ENCODE assay signal across 1 cellular context in the genomic region with DNA sequence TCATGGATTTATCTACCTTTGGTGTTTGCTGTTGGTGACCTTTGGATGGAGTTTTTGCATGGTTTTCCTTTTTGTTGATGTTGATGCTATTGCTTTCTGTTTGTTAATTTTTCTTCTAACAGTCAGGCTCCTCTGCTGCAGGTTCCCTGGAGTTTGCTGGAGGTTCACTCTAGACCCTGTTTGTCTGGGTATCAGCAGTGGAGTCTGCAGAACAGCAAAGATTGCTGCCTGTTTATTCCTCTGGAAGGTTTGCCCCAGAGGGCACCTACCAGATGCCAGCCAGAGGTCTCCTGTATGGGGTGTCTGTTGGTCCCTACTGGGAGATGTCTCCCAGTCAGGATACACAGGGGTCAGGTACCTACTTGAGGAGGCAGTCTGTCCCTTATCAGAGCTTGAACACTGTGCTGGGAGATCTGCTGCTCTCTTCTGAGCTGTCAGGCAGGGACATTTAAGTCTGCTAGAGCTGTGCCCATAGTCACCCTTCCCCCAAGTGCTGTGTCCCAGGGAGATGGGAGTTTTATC.
TF ChIP-seq lines count a peak whose summit lies in the region.

No MANE protein-coding gene starts in this region.

TF ChIP-seq in HepG2, 621 proteins besides CTCF, POLR2A, EP300 and RAD21 (continued from another document):
- TF ChIP-seq FOXP1 (IDR thresholded peaks at IDR 0.05) = no peak
- 0 out of 2 replicates have a peak, but pooled peaks have one; percentile 9 for TF ChIP-seq FOXP1 (CRISPR knock-in tag; IDR thresholded peaks at IDR 0.05)
- TF ChIP-seq MTF2 (CRISPR knock-in tag; IDR thresholded peaks at IDR 0.05; ENCODE audit: borderline replicate concordance) = 0 out of 2 replicates have a peak, but pooled peaks have one; percentile 54
- no peak for TF ChIP-seq ZNF761 (CRISPR knock-in tag; conservative IDR thresholded peaks at IDR 0.05)
- TF ChIP-seq CBX5 (CRISPR knock-in tag; IDR thresholded peaks at IDR 0.05; ENCODE audit: borderline replicate concordance) = no peak
- no peak for TF ChIP-seq ZNF24 (IDR thresholded peaks at IDR 0.05)
- TF ChIP-seq ZNF605 (CRISPR knock-in tag; IDR thresholded peaks at IDR 0.05) = no peak
- TF ChIP-seq, protein P1, sequence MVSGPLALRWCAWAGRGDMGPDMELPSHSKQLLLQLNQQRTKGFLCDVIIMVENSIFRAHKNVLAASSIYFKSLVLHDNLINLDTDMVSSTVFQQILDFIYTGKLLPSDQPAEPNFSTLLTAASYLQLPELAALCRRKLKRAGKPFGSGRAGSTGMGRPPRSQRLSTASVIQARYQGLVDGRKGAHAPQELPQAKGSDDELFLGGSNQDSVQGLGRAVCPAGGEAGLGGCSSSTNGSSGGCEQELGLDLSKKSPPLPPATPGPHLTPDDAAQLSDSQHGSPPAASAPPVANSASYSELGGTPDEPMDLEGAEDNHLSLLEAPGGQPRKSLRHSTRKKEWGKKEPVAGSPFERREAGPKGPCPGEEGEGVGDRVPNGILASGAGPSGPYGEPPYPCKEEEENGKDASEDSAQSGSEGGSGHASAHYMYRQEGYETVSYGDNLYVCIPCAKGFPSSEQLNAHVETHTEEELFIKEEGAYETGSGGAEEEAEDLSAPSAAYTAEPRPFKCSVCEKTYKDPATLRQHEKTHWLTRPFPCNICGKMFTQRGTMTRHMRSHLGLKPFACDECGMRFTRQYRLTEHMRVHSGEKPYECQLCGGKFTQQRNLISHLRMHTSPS (CRISPR knock-in tag; IDR thresholded peaks at IDR 0.05; ENCODE audit: low read depth) = no peak
- TF ChIP-seq, protein P2, sequence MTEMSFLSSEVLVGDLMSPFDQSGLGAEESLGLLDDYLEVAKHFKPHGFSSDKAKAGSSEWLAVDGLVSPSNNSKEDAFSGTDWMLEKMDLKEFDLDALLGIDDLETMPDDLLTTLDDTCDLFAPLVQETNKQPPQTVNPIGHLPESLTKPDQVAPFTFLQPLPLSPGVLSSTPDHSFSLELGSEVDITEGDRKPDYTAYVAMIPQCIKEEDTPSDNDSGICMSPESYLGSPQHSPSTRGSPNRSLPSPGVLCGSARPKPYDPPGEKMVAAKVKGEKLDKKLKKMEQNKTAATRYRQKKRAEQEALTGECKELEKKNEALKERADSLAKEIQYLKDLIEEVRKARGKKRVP (CRISPR knock-in tag; IDR thresholded peaks at IDR 0.05) = no peak
- TF ChIP-seq, protein P3, sequence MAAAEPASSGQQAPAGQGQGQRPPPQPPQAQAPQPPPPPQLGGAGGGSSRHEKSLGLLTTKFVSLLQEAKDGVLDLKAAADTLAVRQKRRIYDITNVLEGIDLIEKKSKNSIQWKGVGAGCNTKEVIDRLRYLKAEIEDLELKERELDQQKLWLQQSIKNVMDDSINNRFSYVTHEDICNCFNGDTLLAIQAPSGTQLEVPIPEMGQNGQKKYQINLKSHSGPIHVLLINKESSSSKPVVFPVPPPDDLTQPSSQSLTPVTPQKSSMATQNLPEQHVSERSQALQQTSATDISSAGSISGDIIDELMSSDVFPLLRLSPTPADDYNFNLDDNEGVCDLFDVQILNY (CRISPR knock-in tag; conservative IDR thresholded peaks at IDR 0.05) = no peak
- TF ChIP-seq, protein P4, sequence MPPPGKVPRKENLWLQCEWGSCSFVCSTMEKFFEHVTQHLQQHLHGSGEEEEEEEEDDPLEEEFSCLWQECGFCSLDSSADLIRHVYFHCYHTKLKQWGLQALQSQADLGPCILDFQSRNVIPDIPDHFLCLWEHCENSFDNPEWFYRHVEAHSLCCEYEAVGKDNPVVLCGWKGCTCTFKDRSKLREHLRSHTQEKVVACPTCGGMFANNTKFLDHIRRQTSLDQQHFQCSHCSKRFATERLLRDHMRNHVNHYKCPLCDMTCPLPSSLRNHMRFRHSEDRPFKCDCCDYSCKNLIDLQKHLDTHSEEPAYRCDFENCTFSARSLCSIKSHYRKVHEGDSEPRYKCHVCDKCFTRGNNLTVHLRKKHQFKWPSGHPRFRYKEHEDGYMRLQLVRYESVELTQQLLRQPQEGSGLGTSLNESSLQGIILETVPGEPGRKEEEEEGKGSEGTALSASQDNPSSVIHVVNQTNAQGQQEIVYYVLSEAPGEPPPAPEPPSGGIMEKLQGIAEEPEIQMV (CRISPR knock-in tag; IDR thresholded peaks at IDR 0.05; ENCODE audit: low read depth) = no peak
- no peak for TF ChIP-seq HOXA3 (CRISPR knock-in tag; IDR thresholded peaks at IDR 0.05)
- TF ChIP-seq, protein P5, sequence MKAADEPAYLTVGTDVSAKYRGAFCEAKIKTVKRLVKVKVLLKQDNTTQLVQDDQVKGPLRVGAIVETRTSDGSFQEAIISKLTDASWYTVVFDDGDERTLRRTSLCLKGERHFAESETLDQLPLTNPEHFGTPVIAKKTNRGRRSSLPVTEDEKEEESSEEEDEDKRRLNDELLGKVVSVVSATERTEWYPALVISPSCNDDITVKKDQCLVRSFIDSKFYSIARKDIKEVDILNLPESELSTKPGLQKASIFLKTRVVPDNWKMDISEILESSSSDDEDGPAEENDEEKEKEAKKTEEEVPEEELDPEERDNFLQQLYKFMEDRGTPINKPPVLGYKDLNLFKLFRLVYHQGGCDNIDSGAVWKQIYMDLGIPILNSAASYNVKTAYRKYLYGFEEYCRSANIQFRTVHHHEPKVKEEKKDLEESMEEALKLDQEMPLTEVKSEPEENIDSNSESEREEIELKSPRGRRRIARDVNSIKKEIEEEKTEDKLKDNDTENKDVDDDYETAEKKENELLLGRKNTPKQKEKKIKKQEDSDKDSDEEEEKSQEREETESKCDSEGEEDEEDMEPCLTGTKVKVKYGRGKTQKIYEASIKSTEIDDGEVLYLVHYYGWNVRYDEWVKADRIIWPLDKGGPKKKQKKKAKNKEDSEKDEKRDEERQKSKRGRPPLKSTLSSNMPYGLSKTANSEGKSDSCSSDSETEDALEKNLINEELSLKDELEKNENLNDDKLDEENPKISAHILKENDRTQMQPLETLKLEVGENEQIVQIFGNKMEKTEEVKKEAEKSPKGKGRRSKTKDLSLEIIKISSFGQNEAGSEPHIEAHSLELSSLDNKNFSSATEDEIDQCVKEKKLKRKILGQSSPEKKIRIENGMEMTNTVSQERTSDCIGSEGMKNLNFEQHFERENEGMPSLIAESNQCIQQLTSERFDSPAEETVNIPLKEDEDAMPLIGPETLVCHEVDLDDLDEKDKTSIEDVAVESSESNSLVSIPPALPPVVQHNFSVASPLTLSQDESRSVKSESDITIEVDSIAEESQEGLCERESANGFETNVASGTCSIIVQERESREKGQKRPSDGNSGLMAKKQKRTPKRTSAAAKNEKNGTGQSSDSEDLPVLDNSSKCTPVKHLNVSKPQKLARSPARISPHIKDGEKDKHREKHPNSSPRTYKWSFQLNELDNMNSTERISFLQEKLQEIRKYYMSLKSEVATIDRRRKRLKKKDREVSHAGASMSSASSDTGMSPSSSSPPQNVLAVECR (CRISPR knock-in tag; IDR thresholded peaks at IDR 0.05; ENCODE audit: borderline replicate concordance) = 0 out of 2 replicates have a peak, but pooled peaks have one; percentile 18
- no peak for TF ChIP-seq SOX6 (IDR thresholded peaks at IDR 0.05)
- TF ChIP-seq SOX6 (CRISPR knock-in tag; IDR thresholded peaks at IDR 0.05) = no peak
- no peak for TF ChIP-seq RFX5 (IDR thresholded peaks at IDR 0.05; ENCODE audit: low read depth, low read length)
- no peak for TF ChIP-seq ZNF720 (CRISPR knock-in tag; IDR thresholded peaks at IDR 0.05)
- TF ChIP-seq FOXC1 (CRISPR knock-in tag; IDR thresholded peaks at IDR 0.05; ENCODE audit: borderline replicate concordance) = peak; percentile 72; the same call in 1 of the 2 replicates
- 0 out of 2 replicates have a peak, but pooled peaks have one; percentile 14 for TF ChIP-seq HNF4G (IDR thresholded peaks at IDR 0.05; ENCODE audit: borderline replicate concordance, low read depth, low read length)
- TF ChIP-seq HNF4G (CRISPR knock-in tag; IDR thresholded peaks at IDR 0.05; ENCODE audit: borderline replicate concordance, low read depth) = no peak
- no peak for TF ChIP-seq MATR3 (CRISPR knock-in tag; IDR thresholded peaks at IDR 0.05)
- no peak for TF ChIP-seq TBL1XR1 (IDR thresholded peaks at IDR 0.05; ENCODE audit: borderline replicate concordance, low read length, partially characterized antibody)
- TF ChIP-seq ZNF816 (CRISPR knock-in tag; IDR thresholded peaks at IDR 0.05; ENCODE audit: borderline replicate concordance) = no peak
